In the genomic region with DNA sequence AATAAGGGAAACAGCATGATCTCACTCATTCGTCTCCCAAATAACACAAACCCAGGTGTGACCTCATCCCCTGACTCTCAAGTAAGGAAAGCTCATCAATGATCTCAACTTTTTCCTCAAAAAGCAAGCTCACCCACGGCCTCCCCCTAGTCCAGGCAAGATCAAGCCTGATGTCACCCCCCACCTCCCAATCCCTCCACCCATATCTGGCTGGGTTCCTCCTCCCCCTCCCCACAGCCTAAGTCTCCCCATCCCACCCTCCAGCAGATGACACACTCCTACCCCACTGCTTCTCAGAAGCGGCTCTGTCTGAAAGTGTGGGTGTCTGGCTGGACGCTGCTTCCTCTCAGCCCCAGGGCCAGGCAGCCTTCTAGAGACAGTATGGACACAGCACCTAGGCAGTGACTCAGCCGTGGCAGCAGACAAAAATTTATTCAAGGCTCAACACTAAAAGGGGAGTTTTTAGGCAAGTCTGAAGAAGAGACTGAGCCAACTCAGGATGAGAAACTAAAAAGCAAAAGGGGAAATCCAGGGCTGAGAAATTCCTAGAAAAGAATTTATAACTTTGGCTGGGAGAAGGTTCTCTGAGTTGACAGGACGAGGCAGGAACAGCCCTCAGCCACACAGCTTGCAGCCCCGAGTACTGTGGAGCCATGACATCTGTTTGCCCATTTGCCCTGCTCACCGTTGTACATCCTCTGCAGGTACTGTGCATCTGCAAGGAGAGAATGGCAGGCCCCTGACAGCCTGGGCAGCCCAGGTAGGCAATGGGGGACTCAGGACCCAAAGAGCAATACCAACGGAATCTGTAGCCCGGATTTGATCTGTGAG, we compare ENCODE assay signal across 8 cellular contexts.
DNase-seq lines count a peak whose midpoint lies in the region; ATAC-seq, FAIRE-seq and TF ChIP-seq lines count a peak whose summit lies in the region.
"Had no signal": no experiment of that assay in that cellular context is flagged by ENCODE, and none has a peak within 500 bp of the region (broad histone marks: within the 10 kb centered on the region; RNA-seq: fewer than 3 reads in every experiment).

No MANE protein-coding gene starts in this region.

- H3K4me3 ChIP-seq in fibroblast of pulmonary artery (replicated peaks; ENCODE audit: low read depth, low read length) (no peak overlapping the region), H7 (ENCODE audit: insufficient read depth, low read depth, low read length) (no peak overlapping the region)
- H3K4me3 ChIP-seq: lung had no signal

- peaks cover 27% of the 10 kb centered on the region for H3K36me3 Mint-ChIP-seq in stimulated activated effector memory CD8-positive, alpha-beta T cell treated with anti-CD3 and anti-CD28 coated beads, Interleukin-12 subunit alpha, Interleukin-12 subunit beta, amount 100 ng/mL, for 72 hours

- ATAC-seq in stimulated activated effector memory CD8-positive, alpha-beta T cell treated with anti-CD3 and anti-CD28 coated beads, Interleukin-12 subunit alpha, Interleukin-12 subunit beta, amount 100 ng/mL, for 72 hours, result peak; percentile 92

- no peaks in the 10 kb centered on the region for H3K36me3 ChIP-seq in H7 (replicated peaks; ENCODE audit: control insufficient read depth, insufficient read depth, low read length)

- peaks cover 73% of the 10 kb centered on the region for H3K4me1 Mint-ChIP-seq in stimulated activated effector memory CD8-positive, alpha-beta T cell treated with anti-CD3 and anti-CD28 coated beads, Interleukin-12 subunit alpha, Interleukin-12 subunit beta, amount 100 ng/mL, for 72 hours

- peak overlapping the region; percentile 95 for H3K27ac Mint-ChIP-seq in stimulated activated effector memory CD8-positive, alpha-beta T cell treated with anti-CD3 and anti-CD28 coated beads, Interleukin-12 subunit alpha, Interleukin-12 subunit beta, amount 100 ng/mL, for 72 hours

- FAIRE-seq in H54 (lab: Jason Lieb, UNC), result no peak

- DNase-seq in H54 (ENCODE audit: insufficient read length, low spot score), result peak; percentile 26
- peak; percentile 54 to 60 for DNase-seq in activated CD4-positive, alpha-beta T cell treated with anti-CD3 and anti-CD28 coated beads for 4 hours
- DNase-seq in fibroblast of pulmonary artery (ENCODE audit: low read depth), result peak; percentile 55
- peak; percentile 17 to 72 for DNase-seq in stimulated activated effector memory CD8-positive, alpha-beta T cell treated with anti-CD3 and anti-CD28 coated beads, Interleukin-12 subunit alpha, Interleukin-12 subunit beta, amount 100 ng/mL, for 72 hours (ENCODE audit: low spot score in 2 of 2)
- no peak for DNase-seq in H7
- DNase-seq in DMS 273 (lab: John Stamatoyannopoulos, UW; ENCODE audit: unreplicated experiment), result no peak
- DNase-seq in dermis blood vessel endothelial cell, result no peak

- H3K9me3 Mint-ChIP-seq in stimulated activated effector memory CD8-positive, alpha-beta T cell treated with anti-CD3 and anti-CD28 coated beads, Interleukin-12 subunit alpha, Interleukin-12 subunit beta, amount 100 ng/mL, for 72 hours, result no peaks in the 10 kb centered on the region

- TF ChIP-seq CTCF in fibroblast of pulmonary artery (IDR thresholded peaks at IDR 0.05; ENCODE audit: low read length, missing control alignments), result no peak

- no peaks in the 10 kb centered on the region for H3K27me3 ChIP-seq in H7 (ENCODE audit: control insufficient read depth, insufficient read depth, low read length)

- TF ChIP-seq POLR2A in H54 (IDR thresholded peaks at IDR 0.05; ENCODE audit: low read depth, low read length), result no peak

- H3K4me3 Mint-ChIP-seq in stimulated activated effector memory CD8-positive, alpha-beta T cell treated with anti-CD3 and anti-CD28 coated beads, Interleukin-12 subunit alpha, Interleukin-12 subunit beta, amount 100 ng/mL, for 72 hours, result peak overlapping the region; percentile 82

Comparison
In these comparisons a context has a peak if more than half of its experiments do, and no peak if none do; other contexts are left out.
1. DNase-seq: peak in H54 (single experiment), activated CD4-positive, alpha-beta T cell treated with anti-CD3 and anti-CD28 coated beads for 4 hours (2 of 2), fibroblast of pulmonary artery (single experiment) and stimulated activated effector memory CD8-positive, alpha-beta T cell treated with anti-CD3 and anti-CD28 coated beads, Interleukin-12 subunit alpha, Interleukin-12 subunit beta, amount 100 ng/mL, for 72 hours (2 of 2); none in H7 (single experiment), DMS 273 (single experiment) and dermis blood vessel endothelial cell (single experiment).